ENCODE assay signal across 13 cellular contexts in genomic region chr16:1932050-1933028, GRCh38. TPM values are rescaled to one million over a fixed set of nuclear protein-coding genes. Genes with fewer than 3 reads are reported as not detected.
A peak's percentile ranks its signal among the peaks of the same experiment; 100 is the strongest.
DNase-seq lines count a peak whose midpoint lies in the region; ATAC-seq and TF ChIP-seq lines count a peak whose summit lies in the region.
"Had no signal": no experiment of that assay in that cellular context is flagged by ENCODE, and none has a peak within 500 bp of the region (broad histone marks: within the 10 kb centered on the region; RNA-seq: fewer than 3 reads in every experiment).

No MANE protein-coding gene starts in this region.

- H3K4me3 Mint-ChIP-seq in stimulated activated effector memory CD8-positive, alpha-beta T cell treated with anti-CD3 and anti-CD28 coated beads, Interleukin-12 subunit alpha, Interleukin-12 subunit beta, amount 100 ng/mL, for 72 hours = no peak overlapping the region
- H3K4me3 Mint-ChIP-seq: activated T-cell treated with anti-CD3 and anti-CD28 coated beads, Interleukin-2, amount 50 U/mL, for 72 hours; CD4-positive, alpha-beta T cell had no signal

- ATAC-seq in foreskin keratinocyte (no peak), GM18909 (IDR thresholded peaks at IDR 0.05; ENCODE audit: poor library complexity, unreplicated experiment) (no peak)
- ATAC-seq in stimulated activated effector memory CD8-positive, alpha-beta T cell treated with anti-CD3 and anti-CD28 coated beads, Interleukin-12 subunit alpha, Interleukin-12 subunit beta, amount 100 ng/mL, for 72 hours = no peak
- ATAC-seq: activated T-cell treated with anti-CD3 and anti-CD28 coated beads, Interleukin-2, amount 50 U/mL, for 72 hours had no signal

- no peak overlapping the region for H3K27ac Mint-ChIP-seq in stimulated activated effector memory CD8-positive, alpha-beta T cell treated with anti-CD3 and anti-CD28 coated beads, Interleukin-12 subunit alpha, Interleukin-12 subunit beta, amount 100 ng/mL, for 72 hours
- H3K27ac Mint-ChIP-seq: activated T-cell treated with anti-CD3 and anti-CD28 coated beads, Interleukin-2, amount 50 U/mL, for 72 hours; CD4-positive, alpha-beta T cell had no signal

- peak; percentile 36 for DNase-seq in A172 (ENCODE audit: low spot score)
- DNase-seq in H7 = peak; percentile 90
- DNase-seq in SHP77 treated with DMSO at 0.1 percent for 48 hours (lab: John Stamatoyannopoulos, UW) = peak; percentile 54
- no peak for DNase-seq in foreskin keratinocyte
- DNase-seq in NCI-H187 treated with DMSO at 0.1 percent for 48 hours (lab: John Stamatoyannopoulos, UW) = no peak
- no peak for DNase-seq in NAMALWA (ENCODE audit: low spot score)
- DNase-seq in stimulated activated effector memory CD8-positive, alpha-beta T cell treated with anti-CD3 and anti-CD28 coated beads, Interleukin-12 subunit alpha, Interleukin-12 subunit beta, amount 100 ng/mL, for 72 hours (ENCODE audit: low spot score in 2 of 2) = no peak
- DNase-seq: activated T-cell treated with anti-CD3 and anti-CD28 coated beads, Interleukin-2, amount 50 U/mL, for 72 hours; CD4-positive, alpha-beta T cell; effector CD4-positive, alpha-beta T cell; NCI-H345; T1000 had no signal

- H3K27me3 ChIP-seq in H7 (ENCODE audit: control insufficient read depth, insufficient read depth, low read length) (peaks cover 8% of the 10 kb centered on the region), foreskin keratinocyte (no peaks in the 10 kb centered on the region)

- H3K9me3 Mint-ChIP-seq in stimulated activated effector memory CD8-positive, alpha-beta T cell treated with anti-CD3 and anti-CD28 coated beads, Interleukin-12 subunit alpha, Interleukin-12 subunit beta, amount 100 ng/mL, for 72 hours = no peaks in the 10 kb centered on the region
- H3K9me3 Mint-ChIP-seq: activated T-cell treated with anti-CD3 and anti-CD28 coated beads, Interleukin-2, amount 50 U/mL, for 72 hours; CD4-positive, alpha-beta T cell had no signal

- H3K27ac ChIP-seq in foreskin keratinocyte = no peak overlapping the region

- H3K36me3 Mint-ChIP-seq in stimulated activated effector memory CD8-positive, alpha-beta T cell treated with anti-CD3 and anti-CD28 coated beads, Interleukin-12 subunit alpha, Interleukin-12 subunit beta, amount 100 ng/mL, for 72 hours = peaks cover 5% of the 10 kb centered on the region

- H3K4me1 Mint-ChIP-seq in stimulated activated effector memory CD8-positive, alpha-beta T cell treated with anti-CD3 and anti-CD28 coated beads, Interleukin-12 subunit alpha, Interleukin-12 subunit beta, amount 100 ng/mL, for 72 hours = no peaks in the 10 kb centered on the region

- no peaks in the 10 kb centered on the region for H3K36me3 ChIP-seq in H7 (replicated peaks; ENCODE audit: control insufficient read depth, insufficient read depth, low read length)

- H3K4me1 ChIP-seq in foreskin keratinocyte = no peaks in the 10 kb centered on the region

- peak; percentile 53 for TF ChIP-seq CTCF in foreskin keratinocyte (conservative IDR thresholded peaks at IDR 0.05)

- no peak overlapping the region for H3K4me3 ChIP-seq in H7 (ENCODE audit: insufficient read depth, low read depth, low read length)

RNA-seq across cellular contexts. Expression of gene MSRB1, which starts 10.7 kb away (rescaled TPM):
- total RNA-seq in A172 (2014; rRNA removed; shearing (Covaris generic)) = 15.6 and 22.5 TPM in 2 replicates
- 13.2 and 16.1 TPM in 2 replicates for total RNA-seq in H7 (2014; rRNA removed; shearing (Covaris generic))
- total RNA-seq in foreskin keratinocyte = 13.2 and 15.6 TPM in 2 replicates
- 27.4 and 28.5 TPM in 2 replicates for polyA plus RNA-seq in foreskin keratinocyte

RNA-seq across cellular contexts. Expression of gene HS3ST6, which starts 14.1 kb away (rescaled TPM):
- total RNA-seq in A172 (2014; rRNA removed; shearing (Covaris generic)) = not detected in 2 replicates
- not detected in 2 replicates for total RNA-seq in H7 (2014; rRNA removed; shearing (Covaris generic))
- not detected in 2 replicates for total RNA-seq in foreskin keratinocyte
- 0.03 TPM in 1 of 2 replicates, not detected in the other for polyA plus RNA-seq in foreskin keratinocyte
- total RNA-seq: activated T-cell treated with anti-CD3 and anti-CD28 coated beads, Interleukin-2, amount 50 U/mL, for 72 hours; CD4-positive, alpha-beta T cell had no signal

RNA-seq across cellular contexts. Expression of gene RPL3L, which starts 22.1 kb away (rescaled TPM):
- 0.67 TPM in 1 of 2 replicates, not detected in the other for total RNA-seq in A172 (2014; rRNA removed; shearing (Covaris generic))
- 0.44 TPM in 1 of 2 replicates, not detected in the other for total RNA-seq in H7 (2014; rRNA removed; shearing (Covaris generic))
- total RNA-seq in foreskin keratinocyte = 0.34 and 0.49 TPM in 2 replicates
- polyA plus RNA-seq in foreskin keratinocyte = 0.47 and 0.57 TPM in 2 replicates
- total RNA-seq: CD4-positive, alpha-beta T cell had no signal

RNA-seq across cellular contexts. Expression of gene NDUFB10, which starts 27.0 kb away (rescaled TPM):
- 367 and 415 TPM in 2 replicates for total RNA-seq in A172 (2014; rRNA removed; shearing (Covaris generic))
- total RNA-seq in H7 (2014; rRNA removed; shearing (Covaris generic)) = 305 and 403 TPM in 2 replicates
- 159 and 194 TPM in 2 replicates for total RNA-seq in foreskin keratinocyte
- polyA plus RNA-seq in foreskin keratinocyte = 237 and 254 TPM in 2 replicates

RNA-seq across cellular contexts. Expression of gene RPS2, which starts 32.3 kb away (rescaled TPM):
- total RNA-seq in A172 (2014; rRNA removed; shearing (Covaris generic)) = 1,909 and 2,123 TPM in 2 replicates
- total RNA-seq in H7 (2014; rRNA removed; shearing (Covaris generic)) = 4,719 and 5,018 TPM in 2 replicates
- total RNA-seq in foreskin keratinocyte = 4,323 and 4,992 TPM in 2 replicates
- 6,371 and 7,303 TPM in 2 replicates for polyA plus RNA-seq in foreskin keratinocyte

Comparison
In these comparisons a context has a peak if more than half of its experiments do, and no peak if none do; other contexts are left out.
1. DNase-seq: peak in A172 (single experiment), H7 (single experiment) and SHP77 treated with DMSO at 0.1 percent for 48 hours (single experiment); none in foreskin keratinocyte (0 of 2), NCI-H187 treated with DMSO at 0.1 percent for 48 hours (single experiment), NAMALWA (single experiment) and stimulated activated effector memory CD8-positive, alpha-beta T cell treated with anti-CD3 and anti-CD28 coated beads, Interleukin-12 subunit alpha, Interleukin-12 subunit beta, amount 100 ng/mL, for 72 hours (0 of 2).